In the genomic region with DNA sequence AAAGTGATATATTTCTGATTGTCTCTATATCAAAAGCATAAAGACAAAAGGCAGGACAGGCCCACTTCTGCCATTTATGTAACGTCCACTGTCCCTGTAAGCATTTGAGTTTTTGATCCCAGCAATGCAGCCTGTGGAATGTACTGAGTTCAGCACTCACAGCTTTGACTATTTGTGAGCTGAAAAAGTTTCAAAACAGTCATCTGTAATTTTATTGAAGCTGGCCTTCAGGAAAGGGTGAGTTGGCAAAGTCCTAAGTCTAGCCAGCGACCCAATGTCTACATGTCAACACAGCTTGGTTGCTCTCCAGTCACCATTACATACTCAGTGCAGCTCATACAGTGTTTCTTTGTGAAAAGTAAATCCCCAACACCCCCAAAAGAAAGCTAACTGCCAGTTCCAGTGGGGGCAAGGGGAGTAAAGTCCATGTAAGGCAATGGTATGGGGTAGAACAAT, we compare ENCODE assay signal across 1 cellular context.
TF ChIP-seq lines count a peak whose summit lies in the region.

No MANE protein-coding gene starts in this region.

TF ChIP-seq in HepG2, 621 proteins besides CTCF, POLR2A, EP300 and RAD21 (continued from another document and continues in another):
- TF ChIP-seq CSRNP2 (CRISPR knock-in tag; conservative IDR thresholded peaks at IDR 0.05; ENCODE audit: low read depth): no peak
- TF ChIP-seq JUND (CRISPR knock-in tag; IDR thresholded peaks at IDR 0.05): no peak
- no peak for TF ChIP-seq PHF20 (CRISPR knock-in tag; IDR thresholded peaks at IDR 0.05)
- no peak for TF ChIP-seq ZNF558 (CRISPR knock-in tag; IDR thresholded peaks at IDR 0.05; ENCODE audit: borderline replicate concordance)
- no peak for TF ChIP-seq ZFP62 (CRISPR knock-in tag; IDR thresholded peaks at IDR 0.05)
- no peak; the same call in 2 of the 3 replicates for TF ChIP-seq MXI1 (IDR thresholded peaks at IDR 0.05; ENCODE audit: borderline replicate concordance, low read depth, low read length)
- TF ChIP-seq TBX3 (IDR thresholded peaks at IDR 0.05; ENCODE audit: borderline replicate concordance): peak; percentile 55
- TF ChIP-seq, protein P1, sequence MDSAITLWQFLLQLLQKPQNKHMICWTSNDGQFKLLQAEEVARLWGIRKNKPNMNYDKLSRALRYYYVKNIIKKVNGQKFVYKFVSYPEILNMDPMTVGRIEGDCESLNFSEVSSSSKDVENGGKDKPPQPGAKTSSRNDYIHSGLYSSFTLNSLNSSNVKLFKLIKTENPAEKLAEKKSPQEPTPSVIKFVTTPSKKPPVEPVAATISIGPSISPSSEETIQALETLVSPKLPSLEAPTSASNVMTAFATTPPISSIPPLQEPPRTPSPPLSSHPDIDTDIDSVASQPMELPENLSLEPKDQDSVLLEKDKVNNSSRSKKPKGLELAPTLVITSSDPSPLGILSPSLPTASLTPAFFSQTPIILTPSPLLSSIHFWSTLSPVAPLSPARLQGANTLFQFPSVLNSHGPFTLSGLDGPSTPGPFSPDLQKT (CRISPR knock-in tag; IDR thresholded peaks at IDR 0.05; ENCODE audit: borderline replicate concordance): no peak
- no peak for TF ChIP-seq MAFG (CRISPR knock-in tag; IDR thresholded peaks at IDR 0.05)
- TF ChIP-seq ZNF878 (CRISPR knock-in tag; IDR thresholded peaks at IDR 0.05): no peak
- TF ChIP-seq ELF4 (CRISPR knock-in tag; IDR thresholded peaks at IDR 0.05; ENCODE audit: borderline replicate concordance): no peak
- TF ChIP-seq, protein P2, sequence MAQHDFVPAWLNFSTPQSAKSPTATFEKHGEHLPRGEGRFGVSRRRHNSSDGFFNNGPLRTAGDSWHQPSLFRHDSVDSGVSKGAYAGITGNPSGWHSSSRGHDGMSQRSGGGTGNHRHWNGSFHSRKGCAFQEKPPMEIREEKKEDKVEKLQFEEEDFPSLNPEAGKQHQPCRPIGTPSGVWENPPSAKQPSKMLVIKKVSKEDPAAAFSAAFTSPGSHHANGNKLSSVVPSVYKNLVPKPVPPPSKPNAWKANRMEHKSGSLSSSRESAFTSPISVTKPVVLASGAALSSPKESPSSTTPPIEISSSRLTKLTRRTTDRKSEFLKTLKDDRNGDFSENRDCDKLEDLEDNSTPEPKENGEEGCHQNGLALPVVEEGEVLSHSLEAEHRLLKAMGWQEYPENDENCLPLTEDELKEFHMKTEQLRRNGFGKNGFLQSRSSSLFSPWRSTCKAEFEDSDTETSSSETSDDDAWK (CRISPR knock-in tag; IDR thresholded peaks at IDR 0.05): no peak
- TF ChIP-seq, protein P3, sequence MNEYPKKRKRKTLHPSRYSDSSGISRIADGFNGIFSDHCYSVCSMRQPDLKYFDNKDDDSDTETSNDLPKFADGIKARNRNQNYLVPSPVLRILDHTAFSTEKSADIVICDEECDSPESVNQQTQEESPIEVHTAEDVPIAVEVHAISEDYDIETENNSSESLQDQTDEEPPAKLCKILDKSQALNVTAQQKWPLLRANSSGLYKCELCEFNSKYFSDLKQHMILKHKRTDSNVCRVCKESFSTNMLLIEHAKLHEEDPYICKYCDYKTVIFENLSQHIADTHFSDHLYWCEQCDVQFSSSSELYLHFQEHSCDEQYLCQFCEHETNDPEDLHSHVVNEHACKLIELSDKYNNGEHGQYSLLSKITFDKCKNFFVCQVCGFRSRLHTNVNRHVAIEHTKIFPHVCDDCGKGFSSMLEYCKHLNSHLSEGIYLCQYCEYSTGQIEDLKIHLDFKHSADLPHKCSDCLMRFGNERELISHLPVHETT (CRISPR knock-in tag; conservative IDR thresholded peaks at IDR 0.05): no peak
- TF ChIP-seq GZF1 (CRISPR knock-in tag; IDR thresholded peaks at IDR 0.05): no peak
- TF ChIP-seq ZNF670 (CRISPR knock-in tag; IDR thresholded peaks at IDR 0.05; ENCODE audit: borderline replicate concordance): 0 out of 2 replicates have a peak, but pooled peaks have one; percentile 19
- TF ChIP-seq THAP11 (CRISPR knock-in tag; IDR thresholded peaks at IDR 0.05): peak; percentile 23; the same call in 1 of the 2 replicates
- TF ChIP-seq ZNF276 (CRISPR knock-in tag; IDR thresholded peaks at IDR 0.05; ENCODE audit: low read depth): no peak
- TF ChIP-seq THRA (CRISPR knock-in tag; IDR thresholded peaks at IDR 0.05; ENCODE audit: borderline replicate concordance): peak; percentile 19; the same call in 1 of the 2 replicates
- no peak for TF ChIP-seq ZNF367 (CRISPR knock-in tag; IDR thresholded peaks at IDR 0.05; ENCODE audit: borderline replicate concordance)
- no peak for TF ChIP-seq ZNF20 (CRISPR knock-in tag; IDR thresholded peaks at IDR 0.05)
- TF ChIP-seq, protein P4, sequence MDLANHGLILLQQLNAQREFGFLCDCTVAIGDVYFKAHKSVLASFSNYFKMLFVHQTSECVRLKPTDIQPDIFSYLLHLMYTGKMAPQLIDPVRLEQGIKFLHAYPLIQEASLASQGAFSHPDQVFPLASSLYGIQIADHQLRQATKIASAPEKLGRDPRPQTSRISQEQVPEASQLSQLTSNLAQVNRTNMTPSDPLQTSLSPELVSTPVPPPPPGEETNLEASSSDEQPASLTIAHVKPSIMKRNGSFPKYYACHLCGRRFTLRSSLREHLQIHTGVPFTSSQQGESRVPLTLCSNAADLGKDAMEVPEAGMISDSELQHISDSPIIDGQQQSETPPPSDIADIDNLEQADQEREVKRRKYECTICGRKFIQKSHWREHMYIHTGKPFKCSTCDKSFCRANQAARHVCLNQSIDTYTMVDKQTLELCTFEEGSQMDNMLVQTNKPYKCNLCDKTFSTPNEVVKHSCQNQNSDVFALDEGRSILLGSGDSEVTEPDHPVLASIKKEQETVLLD (CRISPR knock-in tag; IDR thresholded peaks at IDR 0.05; ENCODE audit: low read depth): no peak
- TF ChIP-seq SNAI1 (CRISPR knock-in tag; IDR thresholded peaks at IDR 0.05; ENCODE audit: borderline replicate concordance): no peak
- peak; percentile 95 for TF ChIP-seq TEAD3 (CRISPR knock-in tag; optimal IDR thresholded peaks at IDR 0.05; ENCODE audit: borderline replicate concordance)
- TF ChIP-seq GMEB2 (CRISPR knock-in tag; IDR thresholded peaks at IDR 0.05; ENCODE audit: low read depth): no peak
- TF ChIP-seq ZBTB43 (CRISPR knock-in tag; conservative IDR thresholded peaks at IDR 0.05): no peak
- TF ChIP-seq, protein P5, sequence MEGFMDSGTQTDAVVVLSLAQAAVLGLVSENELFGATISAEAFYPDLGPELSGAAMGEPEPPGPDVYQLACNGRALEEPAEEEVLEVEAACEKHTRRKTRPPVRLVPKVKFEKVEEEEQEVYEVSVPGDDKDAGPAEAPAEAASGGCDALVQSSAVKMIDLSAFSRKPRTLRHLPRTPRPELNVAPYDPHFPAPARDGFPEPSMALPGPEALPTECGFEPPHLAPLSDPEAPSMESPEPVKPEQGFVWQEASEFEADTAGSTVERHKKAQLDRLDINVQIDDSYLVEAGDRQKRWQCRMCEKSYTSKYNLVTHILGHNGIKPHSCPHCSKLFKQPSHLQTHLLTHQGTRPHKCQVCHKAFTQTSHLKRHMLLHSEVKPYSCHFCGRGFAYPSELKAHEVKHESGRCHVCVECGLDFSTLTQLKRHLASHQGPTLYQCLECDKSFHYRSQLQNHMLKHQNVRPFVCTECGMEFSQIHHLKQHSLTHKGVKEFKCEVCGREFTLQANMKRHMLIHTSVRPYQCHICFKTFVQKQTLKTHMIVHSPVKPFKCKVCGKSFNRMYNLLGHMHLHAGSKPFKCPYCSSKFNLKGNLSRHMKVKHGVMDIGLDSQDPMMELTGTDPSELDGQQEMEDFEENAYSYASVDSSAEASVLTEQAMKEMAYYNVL (CRISPR knock-in tag; IDR thresholded peaks at IDR 0.05; ENCODE audit: borderline replicate concordance): peak; percentile 35; the same call in 1 of the 2 replicates
- TF ChIP-seq FOXK1 (CRISPR knock-in tag; IDR thresholded peaks at IDR 0.05; ENCODE audit: borderline replicate concordance, low read depth): peak; percentile 71; the same call in 1 of the 2 replicates
- TF ChIP-seq NR2F2 (IDR thresholded peaks at IDR 0.05; ENCODE audit: borderline replicate concordance, low read depth): no peak
- TF ChIP-seq KMT2B (CRISPR knock-in tag; IDR thresholded peaks at IDR 0.05): no peak
- TF ChIP-seq ZNF44 (CRISPR knock-in tag; IDR thresholded peaks at IDR 0.05): no peak
- TF ChIP-seq, protein P6, sequence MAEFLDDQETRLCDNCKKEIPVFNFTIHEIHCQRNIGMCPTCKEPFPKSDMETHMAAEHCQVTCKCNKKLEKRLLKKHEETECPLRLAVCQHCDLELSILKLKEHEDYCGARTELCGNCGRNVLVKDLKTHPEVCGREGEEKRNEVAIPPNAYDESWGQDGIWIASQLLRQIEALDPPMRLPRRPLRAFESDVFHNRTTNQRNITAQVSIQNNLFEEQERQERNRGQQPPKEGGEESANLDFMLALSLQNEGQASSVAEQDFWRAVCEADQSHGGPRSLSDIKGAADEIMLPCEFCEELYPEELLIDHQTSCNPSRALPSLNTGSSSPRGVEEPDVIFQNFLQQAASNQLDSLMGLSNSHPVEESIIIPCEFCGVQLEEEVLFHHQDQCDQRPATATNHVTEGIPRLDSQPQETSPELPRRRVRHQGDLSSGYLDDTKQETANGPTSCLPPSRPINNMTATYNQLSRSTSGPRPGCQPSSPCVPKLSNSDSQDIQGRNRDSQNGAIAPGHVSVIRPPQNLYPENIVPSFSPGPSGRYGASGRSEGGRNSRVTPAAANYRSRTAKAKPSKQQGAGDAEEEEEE (CRISPR knock-in tag; IDR thresholded peaks at IDR 0.05; ENCODE audit: borderline replicate concordance): no peak
- TF ChIP-seq ISX (CRISPR knock-in tag; conservative IDR thresholded peaks at IDR 0.05): no peak
- TF ChIP-seq ZNF644 (CRISPR knock-in tag; IDR thresholded peaks at IDR 0.05; ENCODE audit: low read depth): peak; percentile 99
- TF ChIP-seq, protein P7, sequence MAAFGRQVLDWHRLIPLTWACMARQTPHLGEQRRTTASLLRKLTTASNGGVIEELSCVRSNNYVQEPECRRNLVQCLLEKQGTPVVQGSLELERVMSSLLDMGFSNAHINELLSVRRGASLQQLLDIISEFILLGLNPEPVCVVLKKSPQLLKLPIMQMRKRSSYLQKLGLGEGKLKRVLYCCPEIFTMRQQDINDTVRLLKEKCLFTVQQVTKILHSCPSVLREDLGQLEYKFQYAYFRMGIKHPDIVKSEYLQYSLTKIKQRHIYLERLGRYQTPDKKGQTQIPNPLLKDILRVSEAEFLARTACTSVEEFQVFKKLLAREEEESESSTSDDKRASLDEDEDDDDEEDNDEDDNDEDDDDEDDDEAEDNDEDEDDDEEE (CRISPR knock-in tag; IDR thresholded peaks at IDR 0.05): no peak
